Comparison of ENCODE assay signal across 1 cellular context in genomic region chr14:20688167-20688839, GRCh38.
A peak's percentile ranks its signal among the peaks of the same experiment; 100 is the strongest.
TF ChIP-seq lines count a peak whose summit lies in the region.

ANG (plus strand) TSS chr14:20688764; CDS start chr14:20693565, 4,801 bp downstream.

TF ChIP-seq in HepG2, 621 proteins besides CTCF, POLR2A, EP300 and RAD21 (continued from another document and continues in another):
- no peak for TF ChIP-seq ZNF275 (CRISPR knock-in tag; IDR thresholded peaks at IDR 0.05; ENCODE audit: borderline replicate concordance)
- no peak for TF ChIP-seq MNT (IDR thresholded peaks at IDR 0.05)
- no peak for TF ChIP-seq CHD2 (IDR thresholded peaks at IDR 0.05; ENCODE audit: low read depth, low read length)
- no peak for TF ChIP-seq ZNF30 (CRISPR knock-in tag; IDR thresholded peaks at IDR 0.05)
- no peak for TF ChIP-seq CENPBD1 (CRISPR knock-in tag; IDR thresholded peaks at IDR 0.05; ENCODE audit: borderline replicate concordance, low read depth)
- no peak for TF ChIP-seq ZNF224 (CRISPR knock-in tag; IDR thresholded peaks at IDR 0.05)
- no peak for TF ChIP-seq ZNF329 (CRISPR knock-in tag; IDR thresholded peaks at IDR 0.05; ENCODE audit: low read depth)
- 0 out of 2 replicates have a peak, but pooled peaks have one; percentile 9 for TF ChIP-seq MIXL1 (CRISPR knock-in tag; IDR thresholded peaks at IDR 0.05)
- TF ChIP-seq ZNF225 (CRISPR knock-in tag; IDR thresholded peaks at IDR 0.05): no peak
- no peak for TF ChIP-seq HIC2 (CRISPR knock-in tag; IDR thresholded peaks at IDR 0.05; ENCODE audit: low read depth)
- TF ChIP-seq ZBTB2 (CRISPR knock-in tag; IDR thresholded peaks at IDR 0.05; ENCODE audit: low read depth): no peak
- TF ChIP-seq ZBTB1 (CRISPR knock-in tag; IDR thresholded peaks at IDR 0.05; ENCODE audit: borderline replicate concordance): no peak
- no peak for TF ChIP-seq MYPOP (CRISPR knock-in tag; IDR thresholded peaks at IDR 0.05)
- 0 out of 2 replicates have a peak, but pooled peaks have one; percentile 24 for TF ChIP-seq ZNF564 (CRISPR knock-in tag; IDR thresholded peaks at IDR 0.05)
- no peak for TF ChIP-seq STAT5B (CRISPR knock-in tag; IDR thresholded peaks at IDR 0.05)
- no peak for TF ChIP-seq ZKSCAN1 (IDR thresholded peaks at IDR 0.05; ENCODE audit: low read length)
- no peak for TF ChIP-seq ZNF574 (CRISPR knock-in tag; IDR thresholded peaks at IDR 0.05)
- no peak for TF ChIP-seq ZNF280B (CRISPR knock-in tag; IDR thresholded peaks at IDR 0.05; ENCODE audit: borderline replicate concordance)
- peak; percentile 89 for TF ChIP-seq ZNF281 (CRISPR knock-in tag; IDR thresholded peaks at IDR 0.05; ENCODE audit: borderline replicate concordance)
- no peak for TF ChIP-seq ZFP82 (CRISPR knock-in tag; IDR thresholded peaks at IDR 0.05; ENCODE audit: borderline replicate concordance)
- TF ChIP-seq ZFYVE20 (CRISPR knock-in tag; IDR thresholded peaks at IDR 0.05; ENCODE audit: borderline replicate concordance, low read depth): no peak
- TF ChIP-seq MYC (CRISPR knock-in tag; IDR thresholded peaks at IDR 0.05; ENCODE audit: borderline replicate concordance): no peak
- TF ChIP-seq NR2F6 (IDR thresholded peaks at IDR 0.05): peak; percentile 38; the same call in 1 of the 2 replicates
- TF ChIP-seq NR2F6 (CRISPR knock-in tag; IDR thresholded peaks at IDR 0.05): no peak
- TF ChIP-seq ZNF510 (CRISPR knock-in tag; IDR thresholded peaks at IDR 0.05; ENCODE audit: low read depth): no peak
- TF ChIP-seq ZNF235 (CRISPR knock-in tag; IDR thresholded peaks at IDR 0.05; ENCODE audit: borderline replicate concordance): no peak
- TF ChIP-seq FOXA1 (IDR thresholded peaks at IDR 0.05): no peak
- peak; percentile 6; the same call in 1 of the 2 replicates for TF ChIP-seq FOXA1 (CRISPR knock-in tag; IDR thresholded peaks at IDR 0.05)
- TF ChIP-seq TBX2 (CRISPR knock-in tag; IDR thresholded peaks at IDR 0.05; ENCODE audit: borderline replicate concordance): peak; percentile 46; the same call in 1 of the 2 replicates
- no peak; the same call in 1 of the 2 replicates for TF ChIP-seq FOXP4 (CRISPR knock-in tag; IDR thresholded peaks at IDR 0.05)
- no peak for TF ChIP-seq DNMT1 (CRISPR knock-in tag; IDR thresholded peaks at IDR 0.05)
- TF ChIP-seq ZNF550 (CRISPR knock-in tag; IDR thresholded peaks at IDR 0.05; ENCODE audit: borderline replicate concordance): no peak
- TF ChIP-seq ZNF576 (CRISPR knock-in tag; IDR thresholded peaks at IDR 0.05): no peak
- TF ChIP-seq PHF21A (CRISPR knock-in tag; IDR thresholded peaks at IDR 0.05): peak; percentile 40; the same call in 1 of the 2 replicates
- TF ChIP-seq ZNF563 (CRISPR knock-in tag; IDR thresholded peaks at IDR 0.05): no peak
- TF ChIP-seq ZMAT3 (CRISPR knock-in tag; conservative IDR thresholded peaks at IDR 0.05): no peak
- TF ChIP-seq FOXA3 (CRISPR knock-in tag; IDR thresholded peaks at IDR 0.05): 0 out of 2 replicates have a peak, but pooled peaks have one; percentile 22
- no peak for TF ChIP-seq ZNF660 (CRISPR knock-in tag; IDR thresholded peaks at IDR 0.05; ENCODE audit: borderline replicate concordance, low read depth)
- TF ChIP-seq ZNF788 (CRISPR knock-in tag; IDR thresholded peaks at IDR 0.05; ENCODE audit: borderline replicate concordance): no peak; the same call in 1 of the 2 replicates
